Comparison of ENCODE assay signal across 10 cellular contexts in the genomic region with DNA sequence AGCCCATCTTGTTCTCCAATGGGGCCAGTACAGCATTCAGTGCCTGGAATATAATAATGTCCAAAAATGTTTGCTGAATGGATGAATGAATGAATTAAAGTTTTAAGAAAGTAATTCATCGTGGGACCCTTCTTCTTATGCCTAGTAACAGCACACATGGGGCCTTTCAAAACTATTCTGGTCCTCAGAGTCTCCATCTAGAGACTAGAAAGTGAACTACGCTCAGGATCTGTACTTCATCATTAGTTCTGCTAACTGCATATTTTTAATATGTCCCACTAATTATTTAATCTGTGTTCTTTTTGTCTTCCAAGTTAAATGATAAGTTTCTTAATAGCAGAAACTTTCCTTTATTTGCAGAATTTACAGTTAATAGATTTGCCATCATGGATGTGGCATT.
DNase-seq lines count a peak whose midpoint lies in the region; ATAC-seq, FAIRE-seq and TF ChIP-seq lines count a peak whose summit lies in the region.
"Had no signal": no experiment of that assay in that cellular context is flagged by ENCODE, and none has a peak within 500 bp of the region (broad histone marks: within the 10 kb centered on the region; RNA-seq: fewer than 3 reads in every experiment).

No MANE protein-coding gene starts in this region.

- no peaks in the 10 kb centered on the region for H3K79me2 ChIP-seq in trophoblast cell (ENCODE audit: control insufficient read depth, insufficient read depth, low read length, poor library complexity)

- peaks cover 19% of the 10 kb centered on the region for H3K27me3 Mint-ChIP-seq in activated CD8-positive, alpha-beta T cell treated with anti-CD3 and anti-CD28 coated beads for 36 hours
- peaks cover 6% of the 10 kb centered on the region for H3K27me3 Mint-ChIP-seq in activated CD8-positive, alpha-beta T cell treated with anti-CD3 and anti-CD28 coated beads, Interleukin-2, amount 10 ng/mL, durations not matched to agents 7 days and 5 days (ENCODE audit: low read depth)
- H3K27me3 Mint-ChIP-seq in activated T-helper 1 cell treated with anti-CD3 and anti-CD28 coated beads, Interleukin-12 subunit alpha, Interleukin-12 subunit beta, Interleukin-2, Interleukin-4 antibody, amounts not matched to agents 30 ng/mL and 10 ng/mL and 1 ng/mL, durations not matched to agents 14 hours and 24 hours and 36 hours (ENCODE audit: insufficient read depth) = peaks cover 16% of the 10 kb centered on the region

- ATAC-seq in activated CD8-positive, alpha-beta T cell treated with anti-CD3 and anti-CD28 coated beads for 36 hours = no peak
- no peak for ATAC-seq in activated CD8-positive, alpha-beta T cell treated with anti-CD3 and anti-CD28 coated beads, Interleukin-2, amount 10 ng/mL, durations not matched to agents 7 days and 5 days
- ATAC-seq: activated CD4-positive, alpha-beta T cell treated with anti-CD3 and anti-CD28 coated beads for 36 hours; gastroesophageal sphincter had no signal

- no peaks in the 10 kb centered on the region for H3K36me3 Mint-ChIP-seq in activated CD8-positive, alpha-beta T cell treated with anti-CD3 and anti-CD28 coated beads for 36 hours (ENCODE audit: low read depth)
- H3K36me3 Mint-ChIP-seq in activated CD8-positive, alpha-beta T cell treated with anti-CD3 and anti-CD28 coated beads, Interleukin-2, amount 10 ng/mL, durations not matched to agents 7 days and 5 days (ENCODE audit: low read depth) = no peaks in the 10 kb centered on the region
- H3K36me3 Mint-ChIP-seq in activated T-helper 1 cell treated with anti-CD3 and anti-CD28 coated beads, Interleukin-12 subunit alpha, Interleukin-12 subunit beta, Interleukin-2, Interleukin-4 antibody, amounts not matched to agents 30 ng/mL and 10 ng/mL and 1 ng/mL, durations not matched to agents 14 hours and 24 hours and 36 hours (ENCODE audit: low read depth) = no peaks in the 10 kb centered on the region

- H3K23ac ChIP-seq in trophoblast cell (ENCODE audit: low read length) = no peak overlapping the region

- no peak overlapping the region for H3K4me3 Mint-ChIP-seq in activated CD8-positive, alpha-beta T cell treated with anti-CD3 and anti-CD28 coated beads for 36 hours
- H3K4me3 Mint-ChIP-seq in activated CD8-positive, alpha-beta T cell treated with anti-CD3 and anti-CD28 coated beads, Interleukin-2, amount 10 ng/mL, durations not matched to agents 7 days and 5 days = no peak overlapping the region
- H3K4me3 Mint-ChIP-seq in activated T-helper 1 cell treated with anti-CD3 and anti-CD28 coated beads, Interleukin-12 subunit alpha, Interleukin-12 subunit beta, Interleukin-2, Interleukin-4 antibody, amounts not matched to agents 30 ng/mL and 10 ng/mL and 1 ng/mL, durations not matched to agents 14 hours and 24 hours and 36 hours = no peak overlapping the region
- H3K4me3 Mint-ChIP-seq: activated CD4-positive, alpha-beta T cell treated with anti-CD3 and anti-CD28 coated beads for 36 hours had no signal

- DNase-seq in activated CD8-positive, alpha-beta T cell treated with anti-CD3 and anti-CD28 coated beads for 36 hours = no peak
- DNase-seq in activated CD8-positive, alpha-beta T cell treated with anti-CD3 and anti-CD28 coated beads, Interleukin-2, amount 10 ng/mL, durations not matched to agents 7 days and 5 days = no peak
- DNase-seq in NAMALWA (ENCODE audit: low spot score) = peak; percentile 63
- no peak for DNase-seq in colonic mucosa
- DNase-seq in transverse colon = no peak
- DNase-seq in trophoblast cell = no peak
- DNase-seq in frontal cortex (ENCODE audit: low spot score in 2 of 2) = no peak
- DNase-seq in activated T-helper 1 cell treated with anti-CD3 and anti-CD28 coated beads, Interleukin-12 subunit alpha, Interleukin-12 subunit beta, Interleukin-2, Interleukin-4 antibody, amounts not matched to agents 30 ng/mL and 10 ng/mL and 1 ng/mL, durations not matched to agents 14 hours and 24 hours and 36 hours (ENCODE audit: low spot score) = no peak
- DNase-seq: activated CD4-positive, alpha-beta T cell treated with anti-CD3 and anti-CD28 coated beads for 36 hours had no signal

- H4K12ac ChIP-seq in trophoblast cell (ENCODE audit: low read depth, low read length) = no peak overlapping the region

- no peak overlapping the region for H2AFZ ChIP-seq in trophoblast cell (ENCODE audit: insufficient read depth, low read length, poor library complexity)

- FAIRE-seq in frontal cortex (lab: Jason Lieb, UNC) = no peak

- H2BK120ac ChIP-seq in trophoblast cell (ENCODE audit: insufficient read depth, low read length, poor library complexity) = no peak overlapping the region

- no peak overlapping the region for H2AK5ac ChIP-seq in trophoblast cell (ENCODE audit: low read length)

- no peak overlapping the region for H3K4me2 ChIP-seq in trophoblast cell (ENCODE audit: low read length)

- no peaks in the 10 kb centered on the region for H3K79me1 ChIP-seq in trophoblast cell (ENCODE audit: low read length)

- intact Hi-C loops in activated CD8-positive, alpha-beta T cell treated with anti-CD3 and anti-CD28 coated beads for 36 hours (cut with micrococcal nuclease) = no loop called here
- intact Hi-C loops in colonic mucosa (cut with DNase I) = no loop called here
- intact Hi-C loops in transverse colon (cut with DNase I; ENCODE audit: low total_unique reads) = no loop called here
- intact Hi-C loops in activated T-helper 1 cell treated with anti-CD3 and anti-CD28 coated beads, Interleukin-12 subunit alpha, Interleukin-12 subunit beta, Interleukin-2, Interleukin-4 antibody, amounts not matched to agents 30 ng/mL and 10 ng/mL and 1 ng/mL, durations not matched to agents 14 hours and 24 hours and 36 hours (cut with micrococcal nuclease) = loop anchor here (5.0 to 10.0 kb wide), 2 partner anchors 264 to 363 kb away; no protein-coding TSS in a partner anchor

- POLR2A ChIA-PET in activated CD8-positive, alpha-beta T cell treated with anti-CD3 and anti-CD28 coated beads for 36 hours (lab: Charles Lee) = no interaction called here
- POLR2A ChIA-PET in activated CD8-positive, alpha-beta T cell treated with anti-CD3 and anti-CD28 coated beads, Interleukin-2, amount 10 ng/mL, durations not matched to agents 7 days and 5 days (lab: Charles Lee) = no interaction called here

- no peak overlapping the region for H2BK5ac ChIP-seq in trophoblast cell (ENCODE audit: low read depth, low read length, poor library complexity)

- H3K9ac ChIP-seq in colonic mucosa (ENCODE audit: low read depth in 2 of 2, low read length in 2 of 2) (no peak overlapping the region), trophoblast cell (ENCODE audit: low read length) (no peak overlapping the region)

- no peaks in the 10 kb centered on the region for H3K4me1 Mint-ChIP-seq in activated CD8-positive, alpha-beta T cell treated with anti-CD3 and anti-CD28 coated beads for 36 hours (ENCODE audit: low read depth)
- H3K4me1 Mint-ChIP-seq in activated CD8-positive, alpha-beta T cell treated with anti-CD3 and anti-CD28 coated beads, Interleukin-2, amount 10 ng/mL, durations not matched to agents 7 days and 5 days (ENCODE audit: low read depth) = no peaks in the 10 kb centered on the region
- H3K4me1 Mint-ChIP-seq in activated T-helper 1 cell treated with anti-CD3 and anti-CD28 coated beads, Interleukin-12 subunit alpha, Interleukin-12 subunit beta, Interleukin-2, Interleukin-4 antibody, amounts not matched to agents 30 ng/mL and 10 ng/mL and 1 ng/mL, durations not matched to agents 14 hours and 24 hours and 36 hours (ENCODE audit: low read depth) = peaks cover 6% of the 10 kb centered on the region
- H3K4me1 Mint-ChIP-seq: activated CD4-positive, alpha-beta T cell treated with anti-CD3 and anti-CD28 coated beads for 36 hours had no signal

- H3K4me3 ChIP-seq in colonic mucosa (no peak overlapping the region), transverse colon (no peak overlapping the region), trophoblast cell (ENCODE audit: low read depth, low read length) (no peak overlapping the region)
- H3K4me3 ChIP-seq: gastroesophageal sphincter had no signal

- 56 to 58% methylated on average over 2 of the region's 2 CpGs for WGBS in transverse colon (ENCODE audit: low coverage in 1 of 2), 2 donors
- WGBS in trophoblast cell (ENCODE audit: extremely low coverage, insufficient coverage, insufficient read length) = no CpG with 5 or more reads among the region's 2 CpGs

- peaks cover 8% of the 10 kb centered on the region for H3K9me3 Mint-ChIP-seq in activated CD8-positive, alpha-beta T cell treated with anti-CD3 and anti-CD28 coated beads for 36 hours
- peaks cover 6% of the 10 kb centered on the region for H3K9me3 Mint-ChIP-seq in activated CD8-positive, alpha-beta T cell treated with anti-CD3 and anti-CD28 coated beads, Interleukin-2, amount 10 ng/mL, durations not matched to agents 7 days and 5 days (ENCODE audit: insufficient read depth)
- peaks cover 8% of the 10 kb centered on the region for H3K9me3 Mint-ChIP-seq in activated T-helper 1 cell treated with anti-CD3 and anti-CD28 coated beads, Interleukin-12 subunit alpha, Interleukin-12 subunit beta, Interleukin-2, Interleukin-4 antibody, amounts not matched to agents 30 ng/mL and 10 ng/mL and 1 ng/mL, durations not matched to agents 14 hours and 24 hours and 36 hours

- no peak overlapping the region for H3K4ac ChIP-seq in trophoblast cell (ENCODE audit: low read depth, low read length)

- no peak overlapping the region for H3K18ac ChIP-seq in trophoblast cell (ENCODE audit: low read length)

- TF ChIP-seq EP300 in transverse colon (IDR thresholded peaks at IDR 0.05; ENCODE audit: low read depth) = no peak

- no peak overlapping the region for H3K14ac ChIP-seq in trophoblast cell (ENCODE audit: low read length)

- H3K27me3 ChIP-seq in colonic mucosa = no peaks in the 10 kb centered on the region
- H3K27me3 ChIP-seq in transverse colon = peaks cover 35% of the 10 kb centered on the region
- no peaks in the 10 kb centered on the region for H3K27me3 ChIP-seq in trophoblast cell (ENCODE audit: insufficient read depth, low read length)

- no peak overlapping the region for H2BK12ac ChIP-seq in trophoblast cell (ENCODE audit: low read length)

- in situ Hi-C loops in transverse colon (cut with MboI; ENCODE audit: low pct_ligation_motif_present in 1 of 4, low pct_unique_long_range_greater_than_20kb in 1 of 4, low sequenced_read_pairs in 3 of 4) = loop anchor here (10.0 to 25.0 kb wide), 3 partner anchors 543 to 553 kb away; no protein-coding TSS in a partner anchor

- no peaks in the 10 kb centered on the region for H3K4me1 ChIP-seq in colonic mucosa
- H3K4me1 ChIP-seq in transverse colon = no peaks in the 10 kb centered on the region
- no peaks in the 10 kb centered on the region for H3K4me1 ChIP-seq in trophoblast cell (ENCODE audit: control insufficient read depth in 1 of 2, insufficient read depth in 2 of 2, low read length in 2 of 2)
- H3K4me1 ChIP-seq: gastroesophageal sphincter had no signal

- CTCF ChIA-PET in activated CD8-positive, alpha-beta T cell treated with anti-CD3 and anti-CD28 coated beads for 36 hours (lab: Charles Lee) = interaction anchor here (1.3 to 4.1 kb wide), 2 partner anchors 13 to 240 kb away, joined by 4 to 33 read pairs; no protein-coding TSS in a partner anchor
- CTCF ChIA-PET in activated CD8-positive, alpha-beta T cell treated with anti-CD3 and anti-CD28 coated beads, Interleukin-2, amount 10 ng/mL, durations not matched to agents 7 days and 5 days (lab: Charles Lee) = no interaction called here

- H3K36me3 ChIP-seq in colonic mucosa (no peaks in the 10 kb centered on the region), transverse colon (no peaks in the 10 kb centered on the region), trophoblast cell (ENCODE audit: control insufficient read depth in 1 of 2, insufficient read depth in 2 of 2, low read length in 2 of 2) (no peaks in the 10 kb centered on the region)
- H3K36me3 ChIP-seq: gastroesophageal sphincter had no signal

- H3K27ac Mint-ChIP-seq in activated CD8-positive, alpha-beta T cell treated with anti-CD3 and anti-CD28 coated beads for 36 hours = no peak overlapping the region
- H3K27ac Mint-ChIP-seq in activated CD8-positive, alpha-beta T cell treated with anti-CD3 and anti-CD28 coated beads, Interleukin-2, amount 10 ng/mL, durations not matched to agents 7 days and 5 days = no peak overlapping the region
- no peak overlapping the region for H3K27ac Mint-ChIP-seq in activated T-helper 1 cell treated with anti-CD3 and anti-CD28 coated beads, Interleukin-12 subunit alpha, Interleukin-12 subunit beta, Interleukin-2, Interleukin-4 antibody, amounts not matched to agents 30 ng/mL and 10 ng/mL and 1 ng/mL, durations not matched to agents 14 hours and 24 hours and 36 hours
- H3K27ac Mint-ChIP-seq: activated CD4-positive, alpha-beta T cell treated with anti-CD3 and anti-CD28 coated beads for 36 hours had no signal

- TF ChIP-seq CTCF in activated CD8-positive, alpha-beta T cell treated with anti-CD3 and anti-CD28 coated beads for 36 hours (IDR thresholded peaks at IDR 0.05) = peak; percentile 58
- TF ChIP-seq CTCF in colonic mucosa (IDR thresholded peaks at IDR 0.05) = peak; percentile 18
- peak in 3 of 5 experiments; percentile 21 to 29 (median 22) for TF ChIP-seq CTCF in transverse colon (IDR thresholded peaks at IDR 0.05)

- TF ChIP-seq POLR2A in transverse colon (IDR thresholded peaks at IDR 0.05) = no peak

- no peak overlapping the region for H4K91ac ChIP-seq in trophoblast cell (ENCODE audit: low read depth, low read length)

- H3K9me3 ChIP-seq in colonic mucosa = no peaks in the 10 kb centered on the region
- peaks cover 0 to 7% of the 10 kb centered on the region in 2 donors for H3K9me3 ChIP-seq in transverse colon
- no peaks in the 10 kb centered on the region for H3K9me3 ChIP-seq in trophoblast cell (ENCODE audit: insufficient read depth, low read depth, low read length)

- H3K27ac ChIP-seq in colonic mucosa = no peak overlapping the region
- no peak overlapping the region for H3K27ac ChIP-seq in transverse colon
- no peak overlapping the region for H3K27ac ChIP-seq in trophoblast cell (ENCODE audit: low read depth, low read length)
- H3K27ac ChIP-seq: gastroesophageal sphincter had no signal

- no peak overlapping the region for H4K8ac ChIP-seq in trophoblast cell (ENCODE audit: low read depth, low read length)
